In the genomic region with DNA sequence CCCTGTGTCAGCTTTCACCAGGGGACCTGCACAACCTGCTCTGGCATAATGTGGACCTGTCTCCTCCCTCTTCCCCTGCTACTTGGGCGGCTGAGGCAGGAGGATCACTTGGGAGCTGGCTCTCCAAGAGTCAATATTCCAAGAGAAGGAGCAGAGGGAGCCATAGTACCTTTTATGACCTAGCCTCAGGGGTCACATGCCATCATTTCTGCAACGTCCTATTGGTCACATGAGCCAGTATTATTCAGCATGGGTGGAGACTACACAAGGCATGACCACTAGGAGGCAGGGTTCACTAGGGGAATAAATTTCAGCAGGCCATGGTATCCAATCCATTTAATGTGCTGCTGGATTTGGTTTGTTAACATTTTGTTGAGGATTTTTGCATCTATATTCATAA, we compare ENCODE assay signal across 9 cellular contexts. TPM values are rescaled to one million over a fixed set of nuclear protein-coding genes. Genes with fewer than 3 reads are reported as not detected.
DNase-seq lines count a peak whose midpoint lies in the region; ATAC-seq and TF ChIP-seq lines count a peak whose summit lies in the region.
"Had no signal": no experiment of that assay in that cellular context is flagged by ENCODE, and none has a peak within 500 bp of the region (broad histone marks: within the 10 kb centered on the region; RNA-seq: fewer than 3 reads in every experiment).

No MANE protein-coding gene starts in this region.

- H3K4me3 ChIP-seq in lung = no peak overlapping the region
- H3K4me3 ChIP-seq in thyroid gland (replicated peaks in 1 of 3) = no peak overlapping the region
- H3K4me3 ChIP-seq: BLaER1 treated with 17β-estradiol and CSF1 and Interleukin-3, amounts not matched to agents 10 nM and 100 nM had no signal

- DNase-seq in NCI-H2081 (lab: John Stamatoyannopoulos, UW) = peak; percentile 65 to 73
- DNase-seq in NCI-H2081 treated with DMSO at 0.1 percent for 48 hours (lab: John Stamatoyannopoulos, UW) = no peak
- peak; percentile 52 for DNase-seq in NCI-H69 (lab: John Stamatoyannopoulos, UW)
- DNase-seq in activated naive CD4-positive, alpha-beta T cell treated with anti-CD3 and anti-CD28 coated beads, Interleukin-2, amount 50 U/mL, for 16 hours = peak; percentile 49
- no peak for DNase-seq in lung (ENCODE audit: low spot score)
- no peak for DNase-seq in thyroid gland

- H3K4me1 ChIP-seq in lung (ENCODE audit: control insufficient read depth in 2 of 2, insufficient read depth in 2 of 2, low read length in 2 of 2) = no peaks in the 10 kb centered on the region
- no peaks in the 10 kb centered on the region for H3K4me1 ChIP-seq in thyroid gland

- no peak for TF ChIP-seq POLR2A in thyroid gland (IDR thresholded peaks at IDR 0.05)

- H3K27ac ChIP-seq in lung (ENCODE audit: low read depth in 1 of 2, low read length in 1 of 2) = no peak overlapping the region
- H3K27ac ChIP-seq in thyroid gland = no peak overlapping the region
- H3K27ac ChIP-seq: BLaER1 treated with 17β-estradiol and CSF1 and Interleukin-3, amounts not matched to agents 10 nM and 100 nM had no signal

- ATAC-seq in lung (ENCODE audit: insufficient read depth, low FRiP score) (no peak), GM18498 (IDR thresholded peaks at IDR 0.05; ENCODE audit: unreplicated experiment) (no peak), GM18870 (IDR thresholded peaks at IDR 0.05; ENCODE audit: unreplicated experiment) (no peak)

- intact Hi-C loops in thyroid gland (cut with DNase I) = no loop called here

- WGBS in lung, 2 donors = 56 to 65% methylated on average over 2 of the region's 2 CpGs
- WGBS in thyroid gland, 2 donors = 62 to 78% methylated on average over 2 of the region's 2 CpGs

- H3K36me3 ChIP-seq in lung (ENCODE audit: control insufficient read depth in 2 of 2, insufficient read depth in 2 of 2, low read length in 2 of 2) = no peaks in the 10 kb centered on the region
- no peaks in the 10 kb centered on the region for H3K36me3 ChIP-seq in thyroid gland
- H3K36me3 ChIP-seq: BLaER1 treated with 17β-estradiol and CSF1 and Interleukin-3, amounts not matched to agents 10 nM and 100 nM had no signal

- H3K27me3 ChIP-seq in lung (ENCODE audit: control insufficient read depth, insufficient read depth) = no peaks in the 10 kb centered on the region
- no peaks in the 10 kb centered on the region for H3K27me3 ChIP-seq in thyroid gland
- H3K27me3 ChIP-seq: BLaER1 treated with 17β-estradiol and CSF1 and Interleukin-3, amounts not matched to agents 10 nM and 100 nM had no signal

- H3K9me3 ChIP-seq in lung (ENCODE audit: control insufficient read depth in 2 of 2, insufficient read depth in 1 of 2, low read length in 1 of 2) (peaks cover 0 to 7% of the 10 kb centered on the region in 2 donors), thyroid gland (no peaks in the 10 kb centered on the region)

- TF ChIP-seq CTCF in lung (IDR thresholded peaks at IDR 0.05; ENCODE audit: control extremely low read depth, extremely low read depth) (peak; percentile 7), thyroid gland (IDR thresholded peaks at IDR 0.05) (peak in 1 of 6 experiments; percentile 10)

RNA-seq across cellular contexts. Expression of a gene that starts 12.0 kb away (rescaled TPM):
- 10 to 100 TPM; 21.2 to 31.5 TPM for total RNA-seq in lung
- polyA plus RNA-seq in lung = 10 to 100 TPM; 35.1 to 43.5 TPM
- 10 to 100 TPM; 18.5 to 46.1 (median 32.6) TPM for total RNA-seq in thyroid gland

RNA-seq across cellular contexts. Expression of a gene that starts 28.3 kb away (rescaled TPM):
- 1 to 10 TPM in 1 of 2 donors, under 1 TPM in 1; 0.64 to 4.1 TPM for total RNA-seq in lung
- 1 to 10 TPM in 1 of 2 donors, under 1 TPM in 1; 0.93 to 1.3 TPM for polyA plus RNA-seq in lung
- under 1 TPM in 2 of 4 donors, not detected in 2; 0.33 to 0.54 TPM for total RNA-seq in thyroid gland

RNA-seq across cellular contexts. Expression of a gene that starts 32.0 kb away (rescaled TPM):
- total RNA-seq in lung (10 to 100 TPM; 15.0 to 51.8 TPM), thyroid gland (10 to 100 TPM; 26.2 to 33.0 (median 29.7) TPM)
- polyA plus RNA-seq in lung = 10 to 100 TPM; 43.2 to 61.4 TPM

RNA-seq across cellular contexts. Expression of a gene that starts 37.3 kb away (rescaled TPM):
- total RNA-seq in lung (10 to 100 TPM in 1 of 2 donors, 1 to 10 TPM in 1; 3.3 to 19.0 TPM), thyroid gland (1 to 10 TPM; 6.1 to 9.3 (median 6.3) TPM)
- 10 to 100 TPM in 1 of 2 donors, 1 to 10 TPM in 1; 9.6 to 17.4 TPM for polyA plus RNA-seq in lung

RNA-seq across cellular contexts. Expression of a gene that starts 45.5 kb away (rescaled TPM):
- total RNA-seq in lung (100 to 1,000 TPM; 164 to 187 TPM), thyroid gland (100 to 1,000 TPM; 219 to 342 (median 250) TPM)
- polyA plus RNA-seq in lung = 100 to 1,000 TPM; 145 to 197 TPM

Comparison
In these comparisons a context has a peak if more than half of its experiments do, and no peak if none do; other contexts are left out.
1. DNase-seq: peak in NCI-H2081 (2 of 2), NCI-H69 (single experiment) and activated naive CD4-positive, alpha-beta T cell treated with anti-CD3 and anti-CD28 coated beads, Interleukin-2, amount 50 U/mL, for 16 hours (single experiment); none in NCI-H2081 treated with DMSO at 0.1 percent for 48 hours (single experiment), lung (single experiment) and thyroid gland (0 of 2).